8 cellular contexts compared by ENCODE assay signal in genomic region chr21:38712076-38712475, GRCh38.
A peak's percentile ranks its signal among the peaks of the same experiment; 100 is the strongest.
DNase-seq lines count a peak whose midpoint lies in the region; ATAC-seq, FAIRE-seq and TF ChIP-seq lines count a peak whose summit lies in the region.

No MANE protein-coding gene starts in this region.

- no peak overlapping the region for H3K4me2 ChIP-seq in H1 (ENCODE audit: insufficient read depth in 1 of 2, low read depth in 2 of 2, low read length in 2 of 2)

- H2BK12ac ChIP-seq in H1 (ENCODE audit: low read depth, low read length) = no peak overlapping the region

- no peak for TF ChIP-seq EP300 in H1 (IDR thresholded peaks at IDR 0.05; ENCODE audit: borderline replicate concordance in 1 of 2, low read depth in 2 of 2, low read length in 2 of 2)

- POLR2A ChIA-PET in AG04450 (lab: Yijun Ruan, JAX) (no interaction called here), H1 (lab: Charles Lee; ENCODE audit: partially characterized antibody) (no interaction called here)

- WGBS in H1 (ENCODE audit: extremely low coverage in 1 of 2, insufficient coverage in 1 of 2, insufficient read length in 1 of 2, insufficient replicate concordance in 2 of 2, low coverage in 1 of 2, low lambda C conversion rate in 2 of 2, missing lambda C conversion rate in 1 of 2), 2 experiments = 69% methylated on average over 1 of the region's 1 CpG; no CpG with 5 or more reads in 1 of the 2 experiments
- WGBS in psoas muscle, 3 donors = 79 to 87% (median 85%) methylated on average over 1 of the region's 1 CpG
- WGBS in spleen, 5 donors = 64 to 90% (median 83%) methylated on average over 1 of the region's 1 CpG

- H3K9me3 ChIP-seq in AG04450 (ENCODE audit: control insufficient read depth, insufficient read depth, low read length) = no peaks in the 10 kb centered on the region
- no peaks in the 10 kb centered on the region for H3K9me3 ChIP-seq in H1 (ENCODE audit: insufficient read depth in 2 of 2, low read depth in 1 of 2, low read length in 1 of 2)
- H3K9me3 ChIP-seq in psoas muscle = no peaks in the 10 kb centered on the region
- H3K9me3 ChIP-seq in spleen = no peaks in the 10 kb centered on the region

- H3K79me2 ChIP-seq in H1 (ENCODE audit: control insufficient read depth in 1 of 2, insufficient read depth in 2 of 2, low read length in 2 of 2) = no peaks in the 10 kb centered on the region

- H2BK120ac ChIP-seq in H1 (replicated peaks; ENCODE audit: low read depth, low read length) = no peak overlapping the region

- TF ChIP-seq CTCF in AG04450 (IDR thresholded peaks at IDR 0.05; ENCODE audit: low read depth, low read length) = peak; percentile 53
- peak; percentile 53 to 83 (median 82) for TF ChIP-seq CTCF in H1 (IDR thresholded peaks at IDR 0.05; ENCODE audit: control extremely low read depth in 1 of 3, insufficient read depth in 1 of 3, low read depth in 1 of 3, low read length in 3 of 3)
- TF ChIP-seq CTCF in psoas muscle (IDR thresholded peaks at IDR 0.05) = peak; percentile 33
- TF ChIP-seq CTCF in spleen (IDR thresholded peaks at IDR 0.05 in 8 of 11, conservative IDR thresholded peaks at IDR 0.05 in 3 of 11) = peak in 2 of 11 experiments; percentile 14 to 20

- peak; percentile 88 for FAIRE-seq in H1 (lab: Jason Lieb, UNC)

- H2BK20ac ChIP-seq in H1 (ENCODE audit: low read length) = no peak overlapping the region

- H3K36me3 ChIP-seq in H7 (replicated peaks; ENCODE audit: control insufficient read depth, insufficient read depth, low read length) (no peaks in the 10 kb centered on the region), H1 (ENCODE audit: control insufficient read depth in 2 of 4, insufficient read depth in 4 of 4, low read length in 3 of 4) (no peaks in the 10 kb centered on the region), psoas muscle (ENCODE audit: insufficient read depth in 1 of 2, low read depth in 1 of 2) (no peaks in the 10 kb centered on the region), spleen (no peaks in the 10 kb centered on the region)

- intact Hi-C loops in psoas muscle (cut with DNase I) = no loop called here
- intact Hi-C loops in spleen (cut with DNase I; ENCODE audit: low total_unique reads) = no loop called here

- H3K23ac ChIP-seq in H1 (ENCODE audit: insufficient read length) = no peak overlapping the region

- no peaks in the 10 kb centered on the region for H3K79me1 ChIP-seq in H1 (ENCODE audit: low read depth, low read length)

- H3K9ac ChIP-seq in H1 (replicated peaks in 1 of 4; ENCODE audit: extremely low read depth in 1 of 4, low read depth in 3 of 4, low read length in 3 of 4) = no peak overlapping the region

- no peak overlapping the region for H2BK5ac ChIP-seq in H1 (ENCODE audit: low read depth, low read length)

- DNase-seq in AG04450 (ENCODE audit: low read depth, low spot score) (no peak), H7 (peak; percentile 75), NCI-H774 (lab: John Stamatoyannopoulos, UW) (peak; percentile 76), H1 (ENCODE audit: low read depth in 1 of 2, low spot score in 2 of 2) (peak in 1 of 2 experiments; percentile 43), psoas muscle (no peak), retina (no peak), spleen (no peak)

- no peak overlapping the region for H3K18ac ChIP-seq in H1 (ENCODE audit: extremely low read depth, low read length)

- H2BK15ac ChIP-seq in H1 (ENCODE audit: low read length) = no peak overlapping the region

- H4K91ac ChIP-seq in H1 (replicated peaks; ENCODE audit: insufficient read length, low read length) = no peak overlapping the region

- H3K27me3 ChIP-seq in AG04450 (ENCODE audit: control insufficient read depth, insufficient read depth, low read length) (peaks cover 36% of the 10 kb centered on the region), H7 (ENCODE audit: control insufficient read depth, insufficient read depth, low read length) (no peaks in the 10 kb centered on the region), H1 (replicated peaks in 1 of 4; ENCODE audit: control insufficient read depth in 3 of 4, extremely low read depth in 1 of 4, insufficient read depth in 3 of 4, low read length in 3 of 4) (no peaks in the 10 kb centered on the region), psoas muscle (ENCODE audit: insufficient read depth in 3 of 3, low read length in 2 of 3) (peaks cover 0 to 6% (median 0%) of the 10 kb centered on the region in 3 donors), spleen (replicated peaks in 1 of 7) (no peaks in the 10 kb centered on the region)

- no peak overlapping the region for H3K4ac ChIP-seq in H1 (replicated peaks; ENCODE audit: insufficient read length, low read depth, low read length)

- CTCF ChIA-PET in AG04450 (lab: Charles Lee) = interaction anchor here (0.6 to 1.6 kb wide), 7 partner anchors 8 to 427 kb away, joined by 3 to 5 read pairs (median 4); no protein-coding TSS in a partner anchor
- CTCF ChIA-PET in H1 (lab: Charles Lee; ENCODE audit: partially characterized antibody) = interaction anchor here (0.6 to 2.3 kb wide), 16 partner anchors 8 to 426 kb away, joined by 3 to 10 read pairs (median 4); no protein-coding TSS in a partner anchor

- H3K23me2 ChIP-seq in H1 (ENCODE audit: low read depth, low read length) = no peaks in the 10 kb centered on the region

- H4K20me1 ChIP-seq in H1 (replicated peaks in 1 of 2; ENCODE audit: control insufficient read depth in 1 of 2, insufficient read depth in 2 of 2, low read length in 2 of 2) = no peaks in the 10 kb centered on the region

- H3K14ac ChIP-seq in H1 (ENCODE audit: insufficient read length) = no peak overlapping the region

- H3K4me1 ChIP-seq in H1 (replicated peaks in 1 of 4; ENCODE audit: control insufficient read depth in 3 of 4, insufficient read depth in 4 of 4, low read length in 3 of 4) = no peaks in the 10 kb centered on the region
- H3K4me1 ChIP-seq in psoas muscle = no peaks in the 10 kb centered on the region
- H3K4me1 ChIP-seq in spleen = no peaks in the 10 kb centered on the region

- no peak overlapping the region for H2AK5ac ChIP-seq in H1 (ENCODE audit: low read depth, low read length)

- peak; percentile 77 to 81 for TF ChIP-seq RAD21 in H1 (IDR thresholded peaks at IDR 0.05 in 1 of 2, conservative IDR thresholded peaks at IDR 0.05 in 1 of 2; ENCODE audit: low read depth in 2 of 2, low read length in 2 of 2)

- no peak overlapping the region for H2AFZ ChIP-seq in H1 (ENCODE audit: low read length)

- no peak overlapping the region for H3K4me3 ChIP-seq in AG04450 (ENCODE audit: low read depth, low read length)
- no peak overlapping the region for H3K4me3 ChIP-seq in H7 (ENCODE audit: insufficient read depth, low read depth, low read length)
- H3K4me3 ChIP-seq in H1 (ENCODE audit: extremely low read depth in 1 of 4, insufficient read depth in 2 of 4, low read depth in 3 of 4, low read length in 4 of 4) = no peak overlapping the region
- no peak overlapping the region for H3K4me3 ChIP-seq in psoas muscle
- no peak overlapping the region for H3K4me3 ChIP-seq in spleen

- TF ChIP-seq POLR2A in H1 (IDR thresholded peaks at IDR 0.05; ENCODE audit: control extremely low read depth in 1 of 2, low read depth in 2 of 2, low read length in 2 of 2) = no peak
- TF ChIP-seq POLR2A in spleen (IDR thresholded peaks at IDR 0.05) = no peak

- no peak overlapping the region for H4K5ac ChIP-seq in H1 (ENCODE audit: insufficient read length, low read depth, low read length)

- no peak for ATAC-seq in psoas muscle
- no peak for ATAC-seq in GM18502 (IDR thresholded peaks at IDR 0.05; ENCODE audit: poor library complexity, unreplicated experiment)

- H3K27ac ChIP-seq in AG04450 (ENCODE audit: low read depth, low read length) = no peak overlapping the region
- no peak overlapping the region for H3K27ac ChIP-seq in H1 (ENCODE audit: low read depth, low read length)
- no peak overlapping the region for H3K27ac ChIP-seq in psoas muscle
- H3K27ac ChIP-seq in spleen = no peak overlapping the region

- H4K8ac ChIP-seq in H1 (ENCODE audit: extremely low read depth, insufficient read depth, low read length) = no peak overlapping the region

- H3K56ac ChIP-seq in H1 (replicated peaks; ENCODE audit: insufficient read length, low read depth, low read length) = no peak overlapping the region

TF ChIP-seq in H1, 55 proteins besides CTCF, POLR2A, EP300 and RAD21:
- TF ChIP-seq CREB1 (IDR thresholded peaks at IDR 0.05) (no peak), SP1 (IDR thresholded peaks at IDR 0.05; ENCODE audit: low read depth, low read length) (no peak), RXRA (IDR thresholded peaks at IDR 0.05; ENCODE audit: insufficient read depth, low read depth, low read length) (no peak)

Comparison
In these comparisons a context has a peak if more than half of its experiments do, and no peak if none do; other contexts are left out.
1. DNase-seq: peak in H7 (single experiment) and NCI-H774 (single experiment); none in AG04450 (single experiment), psoas muscle (0 of 2), retina (single experiment) and spleen (single experiment).